ENCODE assay signal across 23 cellular contexts in the genomic region with DNA sequence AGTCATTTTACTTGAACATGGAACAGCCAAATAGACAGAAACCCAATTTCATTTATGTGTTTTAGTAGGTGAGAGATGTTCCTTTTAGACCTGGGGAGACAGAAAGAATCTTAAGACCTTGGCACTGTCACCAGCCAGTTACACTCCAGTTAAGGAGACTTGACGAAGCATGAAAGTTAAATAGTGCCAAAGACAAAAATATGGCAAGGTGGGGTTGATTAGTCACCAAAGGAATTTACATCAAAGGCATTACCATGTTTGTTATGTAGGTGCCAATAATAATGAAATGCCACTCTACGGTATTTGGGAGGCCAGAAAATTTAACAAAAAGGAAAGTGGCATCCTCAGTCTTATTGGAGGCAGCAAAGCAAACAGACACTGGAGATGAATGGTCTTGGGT. TPM values are rescaled to one million over a fixed set of nuclear protein-coding genes. Genes with fewer than 3 reads are reported as not detected.
A peak's percentile ranks its signal among the peaks of the same experiment; 100 is the strongest.
DNase-seq lines count a peak whose midpoint lies in the region; ATAC-seq, FAIRE-seq and TF ChIP-seq lines count a peak whose summit lies in the region.
"Had no signal": no experiment of that assay in that cellular context is flagged by ENCODE, and none has a peak within 500 bp of the region (broad histone marks: within the 10 kb centered on the region; RNA-seq: fewer than 3 reads in every experiment).

No MANE protein-coding gene starts in this region.

- H3K9me3 ChIP-seq in A549 (no peaks in the 10 kb centered on the region), keratinocyte (ENCODE audit: control insufficient read depth, low read depth, low read length) (peaks cover 2% of the 10 kb centered on the region), MG63 (peaks cover 9% of the 10 kb centered on the region; the same call in 1 of the 2 replicates)
- no peaks in the 10 kb centered on the region for H3K9me3 ChIP-seq in CD8-positive, alpha-beta T cell (ENCODE audit: low read length)
- H3K9me3 ChIP-seq: BE2C, SJSA1 had no signal

- TF ChIP-seq EP300 in A549 (IDR thresholded peaks at IDR 0.05): no peak

- no peaks in the 10 kb centered on the region for H3K27me3 Mint-ChIP-seq in CD8-positive, alpha-beta T cell (ENCODE audit: low read depth)

- POLR2A ChIA-PET in A549 (lab: Yijun Ruan, JAX) (no interaction called here), RWPE1 (lab: Yijun Ruan, JAX; ENCODE audit: low non-redundant PET) (no interaction called here)
- POLR2A ChIA-PET in CD8-positive, alpha-beta T cell (lab: Charles Lee): no interaction called here

- WGBS in A549 (ENCODE audit: missing lambda C conversion rate): 38% methylated on average over 2 of the region's 2 CpGs

- H3K4me2 ChIP-seq in A549 (peak overlapping the region; percentile 20; the same call in 2 of the 3 replicates), keratinocyte (ENCODE audit: control insufficient read depth, extremely low read depth, insufficient read depth, low read depth, low read length) (peak overlapping the region; percentile 36)

- no peak for ATAC-seq in A549
- ATAC-seq in CD8-positive, alpha-beta T cell: no peak
- ATAC-seq in GM19455 (IDR thresholded peaks at IDR 0.05; ENCODE audit: unreplicated experiment): no peak
- ATAC-seq: GM12878 had no signal

- CTCF ChIA-PET in A549 (lab: Yijun Ruan, JAX) (interaction anchor here (2.7 kb wide), 1 partner anchor 13 kb away, joined by 8 read pairs; no protein-coding TSS in a partner anchor), RWPE1 (lab: Yijun Ruan, JAX) (interaction anchor here (0.6 kb wide), 2 partner anchors 13 to 390 kb away, joined by 3 read pairs; no protein-coding TSS in a partner anchor)
- CTCF ChIA-PET in CD8-positive, alpha-beta T cell (lab: Charles Lee): interaction anchor here (0.8 to 1.5 kb wide), 2 partner anchors 23 to 183 kb away, joined by 3 read pairs; no protein-coding TSS in a partner anchor

- no peaks in the 10 kb centered on the region for H3K36me3 ChIP-seq in keratinocyte (ENCODE audit: control insufficient read depth in 2 of 2, extremely low read depth in 1 of 2, insufficient read depth in 2 of 2, low read length in 2 of 2)
- no peaks in the 10 kb centered on the region for H3K36me3 ChIP-seq in CD8-positive, alpha-beta T cell (ENCODE audit: insufficient read depth, low read length)
- H3K36me3 ChIP-seq in MG63: peaks cover 2% of the 10 kb centered on the region; the same call in 1 of the 2 replicates
- H3K36me3 ChIP-seq: BE2C, SJSA1 had no signal

- H4K20me1 ChIP-seq in keratinocyte (ENCODE audit: control insufficient read depth, extremely low read depth, insufficient read depth, low read length): no peaks in the 10 kb centered on the region

- FAIRE-seq in A549 (lab: Jason Lieb, UNC): peak; percentile 43
- peak; percentile 71 for FAIRE-seq in keratinocyte (lab: Jason Lieb, UNC)
- FAIRE-seq: GM12878 had no signal

- no peaks in the 10 kb centered on the region for H3K79me2 ChIP-seq in keratinocyte (ENCODE audit: control insufficient read depth, insufficient read depth, low read length)

- H3K4me1 Mint-ChIP-seq in CD8-positive, alpha-beta T cell (ENCODE audit: low read depth): peaks cover 48% of the 10 kb centered on the region

- TF ChIP-seq CTCF in A549 (IDR thresholded peaks at IDR 0.05) (no peak), RWPE1 (conservative IDR thresholded peaks at IDR 0.05; ENCODE audit: low read depth) (no peak), keratinocyte (optimal IDR thresholded peaks at IDR 0.05 in 1 of 3, IDR thresholded peaks at IDR 0.05 in 1 of 3, conservative IDR thresholded peaks at IDR 0.05 in 1 of 3; ENCODE audit: extremely low read depth in 1 of 3, insufficient read depth in 2 of 3, low read length in 3 of 3) (no peak)
- no peak for TF ChIP-seq CTCF in CD8-positive, alpha-beta T cell (IDR thresholded peaks at IDR 0.05)

- H3K4me3 Mint-ChIP-seq in CD8-positive, alpha-beta T cell: no peak overlapping the region

- no peaks in the 10 kb centered on the region for H3K27me3 ChIP-seq in keratinocyte (ENCODE audit: control insufficient read depth, extremely low read depth, insufficient read depth, low read length)
- H3K27me3 ChIP-seq in CD8-positive, alpha-beta T cell (ENCODE audit: insufficient read depth, low read length): no peaks in the 10 kb centered on the region
- H3K27me3 ChIP-seq in MG63: no peaks in the 10 kb centered on the region
- H3K27me3 ChIP-seq: SJSA1 had no signal

- intact Hi-C loops in CD8-positive, alpha-beta T cell (cut with DNase I, micrococcal nuclease): loop anchor here in 1 of 2 experiments (10.0 kb wide), 2 partner anchors 105 to 1005 kb away; no protein-coding TSS in a partner anchor

- H3K9ac ChIP-seq in keratinocyte (ENCODE audit: control insufficient read depth, extremely low read depth, insufficient read depth, low read length): no peak overlapping the region
- H3K9ac ChIP-seq: GM23248 had no signal

- dilution Hi-C loops in keratinocyte (cut with MboI; ENCODE audit: extremely low pct_ligation_motif_present, low sequenced_read_pairs): no loop called here

- TF ChIP-seq RAD21 in A549 (conservative IDR thresholded peaks at IDR 0.05 in 1 of 2, IDR thresholded peaks at IDR 0.05 in 1 of 2): no peak

- no peaks in the 10 kb centered on the region for H3K36me3 Mint-ChIP-seq in CD8-positive, alpha-beta T cell

- H3K27ac ChIP-seq in A549: no peak overlapping the region
- peak overlapping the region; percentile 66 for H3K27ac ChIP-seq in RWPE1
- no peak overlapping the region for H3K27ac ChIP-seq in keratinocyte (ENCODE audit: control insufficient read depth, insufficient read depth, low read length)
- no peak overlapping the region for H3K27ac ChIP-seq in CD8-positive, alpha-beta T cell (ENCODE audit: low read depth, low read length)
- H3K27ac ChIP-seq: GM23248, SJSA1 had no signal

- no peaks in the 10 kb centered on the region for H3K9me3 Mint-ChIP-seq in CD8-positive, alpha-beta T cell
- H3K9me3 Mint-ChIP-seq: CD8-positive, alpha-beta memory T cell had no signal

- H3K4me1 ChIP-seq in A549: peaks cover 39% of the 10 kb centered on the region
- peaks cover 52% of the 10 kb centered on the region for H3K4me1 ChIP-seq in keratinocyte (ENCODE audit: control insufficient read depth, extremely low read depth, insufficient read depth, low read length)
- H3K4me1 ChIP-seq in CD8-positive, alpha-beta T cell (ENCODE audit: insufficient read depth, low read length): peaks cover 29% of the 10 kb centered on the region
- H3K4me1 ChIP-seq: BE2C had no signal

- H3K27ac Mint-ChIP-seq in CD8-positive, alpha-beta T cell: no peak overlapping the region

- peak; percentile 17 for DNase-seq in A172 (ENCODE audit: low spot score)
- no peak for DNase-seq in A549 (ENCODE audit: low read depth in 1 of 2, low spot score in 1 of 2)
- peak; percentile 50 for DNase-seq in RWPE1 (ENCODE audit: low spot score)
- no peak for DNase-seq in keratinocyte (ENCODE audit: low read depth, low spot score)
- DNase-seq in CD8-positive, alpha-beta T cell: no peak
- no peak for DNase-seq in MG63
- DNase-seq: BE2C; CD8-positive, alpha-beta memory T cell; DND-41; GDM1; GM23248; HCEC 1CT; IMR-90; MV-4-11; NCI-H1417; NCI-H1930; NCI-H446 treated with DMSO at 0.1 percent for 48 hours; NCI-H748 treated with DMSO at 0.1 percent for 48 hours had no signal

- no peak overlapping the region for H3K4me3 ChIP-seq in A549
- no peak overlapping the region for H3K4me3 ChIP-seq in keratinocyte (ENCODE audit: control insufficient read depth in 2 of 3, extremely low read depth in 1 of 3, insufficient read depth in 2 of 3, low read depth in 1 of 3, low read length in 3 of 3)
- H3K4me3 ChIP-seq in CD8-positive, alpha-beta T cell (ENCODE audit: low read depth, low read length): no peak overlapping the region
- no peak overlapping the region for H3K4me3 ChIP-seq in MG63
- H3K4me3 ChIP-seq: GM12878, GM23248, SJSA1 had no signal

- H2AFZ ChIP-seq in keratinocyte (ENCODE audit: control insufficient read depth, low read length): no peak overlapping the region
- H2AFZ ChIP-seq: GM23248 had no signal

- no peak for TF ChIP-seq POLR2A in A549 (IDR thresholded peaks at IDR 0.05; ENCODE audit: low read length)

- no peaks in the 10 kb centered on the region for H3K9me1 ChIP-seq in keratinocyte (ENCODE audit: control insufficient read depth, extremely low read depth, insufficient read depth, low read length)

TF ChIP-seq in A549, 52 proteins besides CTCF, POLR2A, EP300 and RAD21 (continues in another document):
- no peak for TF ChIP-seq PBX3 (IDR thresholded peaks at IDR 0.05)
- no peak for TF ChIP-seq SMC3 (IDR thresholded peaks at IDR 0.05)
- TF ChIP-seq PHF8 (IDR thresholded peaks at IDR 0.05; ENCODE audit: borderline replicate concordance, low read depth): no peak
- TF ChIP-seq EHMT2 (IDR thresholded peaks at IDR 0.05; ENCODE audit: low read depth): no peak
- TF ChIP-seq RCOR1 (IDR thresholded peaks at IDR 0.05; ENCODE audit: low read depth, low read length): no peak
- no peak for TF ChIP-seq FOXS1 (CRISPR knock-in tag; IDR thresholded peaks at IDR 0.05)
- no peak for TF ChIP-seq BHLHE40 (IDR thresholded peaks at IDR 0.05; ENCODE audit: low read depth, low read length)
- TF ChIP-seq HEYL (CRISPR knock-in tag; IDR thresholded peaks at IDR 0.05): no peak

RNA-seq across cellular contexts. Expression of gene IL12B, which starts 9.2 kb away (rescaled TPM):
- total RNA-seq in A172 (2014; rRNA removed; shearing (Covaris generic)): not detected in 2 replicates
- polyA plus RNA-seq in A549 (2011; rRNA removed) (0.05 and 0.09 TPM in 2 replicates), A549 (2017; fragmentation: RNase III; extraction: RNeasy Plus Mini Kit Qiagen cat#74134 plus additional on column Dnase treatment) (0.05 to 0.08 TPM (median 0.05 TPM) in 3 replicates), keratinocyte (not detected in 3 replicates)
- 0.03 TPM in 1 of 2 replicates, not detected in the other for polyA plus RNA-seq in A549 (2012; cell fraction: cytosol; rRNA removed)
- polyA plus RNA-seq in A549 (2012; cell fraction: nucleus; rRNA removed): 0.02 and 0.04 TPM in 2 replicates
- polyA minus RNA-seq in A549 (2011; rRNA and poly(A)+ RNA removed): not detected in 2 replicates
- polyA plus RNA-seq in keratinocyte (2011; ENCODE audit: low read depth): not detected
- not detected in 2 replicates for polyA plus RNA-seq in keratinocyte (2011; cell fraction: cytosol; rRNA removed)
- polyA plus RNA-seq in keratinocyte (2011; cell fraction: nucleus; rRNA removed): 0.08 TPM in 1 of 2 replicates, not detected in the other
- polyA plus RNA-seq in keratinocyte (2012; ENCODE audit: low replicate concordance): not detected in 2 replicates
- not detected in 3 replicates for polyA minus RNA-seq in keratinocyte
- not detected for polyA minus RNA-seq in keratinocyte (2011; cell fraction: cytosol; rRNA and poly(A)+ RNA removed)
- not detected in 2 replicates for polyA minus RNA-seq in keratinocyte (2011; cell fraction: nucleus; rRNA and poly(A)+ RNA removed)
- total RNA-seq in CD8-positive, alpha-beta T cell: not detected
- not detected in 2 replicates for total RNA-seq in MG63 (2014; rRNA removed; shearing (Covaris generic); ENCODE audit: low replicate concordance)
- total RNA-seq: CD8-positive, alpha-beta memory T cell; GM23248; HT1080; IMR-90; LHCN-M2 had no signal
- polyA plus RNA-seq: CD8-positive, alpha-beta memory T cell; GM23248 had no signal

Comparison
In these comparisons a context has a peak if more than half of its experiments do, and no peak if none do; other contexts are left out.
1. DNase-seq: peak in A172 (single experiment) and RWPE1 (single experiment); none in A549 (0 of 2), keratinocyte (single experiment), CD8-positive, alpha-beta T cell (0 of 7) and MG63 (single experiment).